In genomic region chr14:60760648-60761364, GRCh38 we compare ENCODE assay signal across 13 cellular contexts. TPM values are rescaled to one million over a fixed set of nuclear protein-coding genes. Genes with fewer than 3 reads are reported as not detected.
A peak's percentile ranks its signal among the peaks of the same experiment; 100 is the strongest.
DNase-seq lines count a peak whose midpoint lies in the region; ATAC-seq, FAIRE-seq and TF ChIP-seq lines count a peak whose summit lies in the region.
"Had no signal": no experiment of that assay in that cellular context is flagged by ENCODE, and none has a peak within 500 bp of the region (broad histone marks: within the 10 kb centered on the region; RNA-seq: fewer than 3 reads in every experiment).

No MANE protein-coding gene starts in this region.

- H3K79me2 ChIP-seq in PC-9 (ENCODE audit: low read depth), result peaks cover 91% of the 10 kb centered on the region
- H3K79me2 ChIP-seq in keratinocyte (ENCODE audit: control insufficient read depth, insufficient read depth, low read length), result peaks cover 51% of the 10 kb centered on the region
- peaks cover 89% of the 10 kb centered on the region for H3K79me2 ChIP-seq in GM23248 (ENCODE audit: insufficient read depth)

- TF ChIP-seq CTCF in PC-9 (conservative IDR thresholded peaks at IDR 0.05), result no peak
- no peak for TF ChIP-seq CTCF in keratinocyte (optimal IDR thresholded peaks at IDR 0.05 in 1 of 3, IDR thresholded peaks at IDR 0.05 in 1 of 3, conservative IDR thresholded peaks at IDR 0.05 in 1 of 3; ENCODE audit: extremely low read depth in 1 of 3, insufficient read depth in 2 of 3, low read length in 3 of 3)

- peaks cover 60% of the 10 kb centered on the region for H3K4me1 ChIP-seq in PC-9 (replicated peaks; ENCODE audit: insufficient read depth)
- peaks cover 55% of the 10 kb centered on the region for H3K4me1 ChIP-seq in keratinocyte (ENCODE audit: control insufficient read depth, extremely low read depth, insufficient read depth, low read length)
- H3K4me1 ChIP-seq in GM23248 (ENCODE audit: insufficient read depth), result peaks cover 50% of the 10 kb centered on the region

- H2AFZ ChIP-seq in PC-9 (no peak overlapping the region), keratinocyte (ENCODE audit: control insufficient read depth, low read length) (no peak overlapping the region), GM23248 (no peak overlapping the region)

- H3K9ac ChIP-seq in keratinocyte (ENCODE audit: control insufficient read depth, extremely low read depth, insufficient read depth, low read length), result peak overlapping the region; percentile 16
- H3K9ac ChIP-seq in GM23248, result no peak overlapping the region

- intact Hi-C loops in PC-9 (cut with micrococcal nuclease; ENCODE audit: unreplicated experiment), result loop anchor here (1.0 kb wide), 1 partner anchor 14 kb away; no protein-coding TSS in a partner anchor

- 73 to 76% methylated on average over 3 of the region's 3 CpGs for WGBS in GM23248 (ENCODE audit: low coverage in 1 of 2, low lambda C conversion rate in 2 of 2, missing lambda C conversion rate in 2 of 2), 2 experiments

- ATAC-seq in GM18909 (IDR thresholded peaks at IDR 0.05; ENCODE audit: poor library complexity, unreplicated experiment), result no peak
- ATAC-seq: left colon had no signal

- peaks cover 29% of the 10 kb centered on the region for H3F3A ChIP-seq in PC-9 (ENCODE audit: insufficient read depth, low read depth)
- peaks cover 27% of the 10 kb centered on the region for H3F3A ChIP-seq in GM23248 (ENCODE audit: insufficient read depth)

- no TSS peak for BruUV-seq in PC-9 (replicated peaks; lab: Mats Ljungman, UMichigan)

- DNase-seq in GM19239 (ENCODE audit: insufficient read length, low spot score) (no peak), NCI-H1436 (lab: John Stamatoyannopoulos, UW) (peak; percentile 70), PC-9 (peak; percentile 42 to 85), keratinocyte (ENCODE audit: low read depth, low spot score) (peak; percentile 78), SKM-1 treated with dmso at 0.1 percent for 144 hours (lab: John Stamatoyannopoulos, UW; ENCODE audit: unreplicated experiment) (no peak), inferior parietal cortex (ENCODE audit: extremely low spot score) (no peak), GM23248 (no peak)
- DNase-seq: activated naive CD4-positive, alpha-beta T cell treated with anti-CD3 and anti-CD28 coated beads, Interleukin-2, amount 10 ng/mL, durations not matched to agents 7 days and 5 days; BE2C; left colon; T-helper 9 cell had no signal

- peak; percentile 48 for FAIRE-seq in GM19239 (lab: Jason Lieb, UNC)
- peak; percentile 97 for FAIRE-seq in keratinocyte (lab: Jason Lieb, UNC)

- no peaks in the 10 kb centered on the region; the same call in 1 of the 2 replicates for H3K9me3 ChIP-seq in PC-9 (ENCODE audit: insufficient read depth, low read depth)
- H3K9me3 ChIP-seq in keratinocyte (ENCODE audit: control insufficient read depth, low read depth, low read length), result no peaks in the 10 kb centered on the region
- H3K9me3 ChIP-seq in GM23248 (ENCODE audit: low read depth), result no peaks in the 10 kb centered on the region
- H3K9me3 ChIP-seq: BE2C had no signal

- no peaks in the 10 kb centered on the region for H3K36me3 ChIP-seq in PC-9 (ENCODE audit: low read depth)
- H3K36me3 ChIP-seq in keratinocyte (ENCODE audit: control insufficient read depth in 2 of 2, extremely low read depth in 1 of 2, insufficient read depth in 2 of 2, low read length in 2 of 2), result no peaks in the 10 kb centered on the region
- H3K36me3 ChIP-seq in GM23248 (ENCODE audit: low read depth), result no peaks in the 10 kb centered on the region
- H3K36me3 ChIP-seq: BE2C had no signal

- peak overlapping the region; percentile 59 for H3K27ac ChIP-seq in PC-9
- peak overlapping the region; percentile 70 for H3K27ac ChIP-seq in keratinocyte (ENCODE audit: control insufficient read depth, insufficient read depth, low read length)
- H3K27ac ChIP-seq in GM23248, result no peak overlapping the region

- CTCF ChIA-PET in PC-9 (lab: Charles Lee), result no interaction called here

- POLR2A ChIA-PET in PC-9 (lab: Charles Lee; ENCODE audit: unreplicated experiment), result interaction anchor here (0.6 kb wide), 2 partner anchors 37 to 205 kb away, joined by 3 read pairs; partner anchors contain the start of gene SIX4

- in situ Hi-C loops in GM23248 (cut with MboI), result no loop called here

- H3K27me3 ChIP-seq in PC-9 (ENCODE audit: insufficient read depth, low read depth) (no peaks in the 10 kb centered on the region), keratinocyte (ENCODE audit: control insufficient read depth, extremely low read depth, insufficient read depth, low read length) (no peaks in the 10 kb centered on the region), GM23248 (replicated peaks; ENCODE audit: insufficient read depth) (no peaks in the 10 kb centered on the region)
- H3K27me3 ChIP-seq: BE2C had no signal

- H4K20me1 ChIP-seq in PC-9 (ENCODE audit: insufficient read depth) (no peaks in the 10 kb centered on the region), keratinocyte (ENCODE audit: control insufficient read depth, extremely low read depth, insufficient read depth, low read length) (no peaks in the 10 kb centered on the region), GM23248 (ENCODE audit: insufficient read depth) (no peaks in the 10 kb centered on the region)

- no peaks in the 10 kb centered on the region for H3K9me1 ChIP-seq in keratinocyte (ENCODE audit: control insufficient read depth, extremely low read depth, insufficient read depth, low read length)

- H3K4me2 ChIP-seq in PC-9 (peak overlapping the region; percentile 43), keratinocyte (ENCODE audit: control insufficient read depth, extremely low read depth, insufficient read depth, low read depth, low read length) (peak overlapping the region; percentile 67), GM23248 (ENCODE audit: unreplicated experiment) (no peak overlapping the region)

- H3K4me3 ChIP-seq in PC-9, result no peak overlapping the region
- H3K4me3 ChIP-seq in keratinocyte (ENCODE audit: control insufficient read depth in 2 of 3, extremely low read depth in 1 of 3, insufficient read depth in 2 of 3, low read depth in 1 of 3, low read length in 3 of 3), result peak overlapping the region in 2 of 3 experiments; percentile 15 to 23
- no peak overlapping the region for H3K4me3 ChIP-seq in GM23248

- H3K9me2 ChIP-seq in PC-9 (ENCODE audit: insufficient read depth) (no peaks in the 10 kb centered on the region), GM23248 (ENCODE audit: insufficient read depth) (no peaks in the 10 kb centered on the region)

- dilution Hi-C loops in keratinocyte (cut with MboI; ENCODE audit: extremely low pct_ligation_motif_present, low sequenced_read_pairs), result no loop called here

RNA-seq across cellular contexts. Expression of gene MNAT1, which starts 26.2 kb away (rescaled TPM):
- total RNA-seq in PC-9 (2021), result 79.7 and 93.3 TPM in 2 replicates
- 52.1 to 79.5 TPM (median 63.9 TPM) in 3 replicates for polyA plus RNA-seq in keratinocyte
- 123 TPM for polyA plus RNA-seq in keratinocyte (2011; ENCODE audit: low read depth)
- 56.5 and 109 TPM in 2 replicates for polyA plus RNA-seq in keratinocyte (2011; cell fraction: cytosol; rRNA removed)
- 52.4 and 61.8 TPM in 2 replicates for polyA plus RNA-seq in keratinocyte (2011; cell fraction: nucleus; rRNA removed)
- 39.6 and 52.1 TPM in 2 replicates for polyA plus RNA-seq in keratinocyte (2012; ENCODE audit: low replicate concordance)
- 18.1 to 50.0 TPM (median 23.2 TPM) in 3 replicates for polyA minus RNA-seq in keratinocyte
- 41.1 TPM for polyA minus RNA-seq in keratinocyte (2011; cell fraction: cytosol; rRNA and poly(A)+ RNA removed)
- 28.0 and 57.9 TPM in 2 replicates for polyA minus RNA-seq in keratinocyte (2011; cell fraction: nucleus; rRNA and poly(A)+ RNA removed)
- 32.5 and 53.8 TPM in 2 replicates for total RNA-seq in GM23248 (2014; rRNA removed; shearing (Covaris generic))
- 39.9 and 43.8 TPM in 2 replicates for polyA plus RNA-seq in GM23248 (2016; fragmentation: Nextera tagmentation; extraction: Ambion mirVana)

RNA-seq across cellular contexts. Expression of gene SIX4, which starts 36.7 kb away (rescaled TPM):
- 31.0 and 35.7 TPM in 2 replicates for total RNA-seq in PC-9 (2021)
- polyA plus RNA-seq in keratinocyte (2.5 to 4.5 TPM (median 4.0 TPM) in 3 replicates), GM23248 (2016; fragmentation: Nextera tagmentation; extraction: Ambion mirVana) (1.5 TPM in 2 replicates)
- 0.80 TPM for polyA plus RNA-seq in keratinocyte (2011; ENCODE audit: low read depth)
- 1.6 and 2.5 TPM in 2 replicates for polyA plus RNA-seq in keratinocyte (2011; cell fraction: cytosol; rRNA removed)
- 3.3 and 3.4 TPM in 2 replicates for polyA plus RNA-seq in keratinocyte (2011; cell fraction: nucleus; rRNA removed)
- polyA plus RNA-seq in keratinocyte (2012; ENCODE audit: low replicate concordance), result 1.1 and 3.0 TPM in 2 replicates
- 4.7 to 8.3 TPM (median 5.8 TPM) in 3 replicates for polyA minus RNA-seq in keratinocyte
- polyA minus RNA-seq in keratinocyte (2011; cell fraction: cytosol; rRNA and poly(A)+ RNA removed), result 3.8 TPM
- polyA minus RNA-seq in keratinocyte (2011; cell fraction: nucleus; rRNA and poly(A)+ RNA removed), result 2.5 and 4.2 TPM in 2 replicates
- 9.2 and 12.2 TPM in 2 replicates for total RNA-seq in GM23248 (2014; rRNA removed; shearing (Covaris generic))
- polyA plus RNA-seq: IgD-negative memory B cell had no signal

Comparison
In these comparisons a context has a peak if more than half of its experiments do, and no peak if none do; other contexts are left out.
1. DNase-seq: peak in NCI-H1436 (single experiment), PC-9 (2 of 2) and keratinocyte (single experiment); none in GM19239 (single experiment), SKM-1 treated with dmso at 0.1 percent for 144 hours (single experiment), inferior parietal cortex (single experiment) and GM23248 (single experiment).
2. H3K4me3 ChIP-seq: peak in keratinocyte (2 of 3); none in PC-9 (single experiment) and GM23248 (single experiment).